8 cellular contexts compared by ENCODE assay signal in the genomic region with DNA sequence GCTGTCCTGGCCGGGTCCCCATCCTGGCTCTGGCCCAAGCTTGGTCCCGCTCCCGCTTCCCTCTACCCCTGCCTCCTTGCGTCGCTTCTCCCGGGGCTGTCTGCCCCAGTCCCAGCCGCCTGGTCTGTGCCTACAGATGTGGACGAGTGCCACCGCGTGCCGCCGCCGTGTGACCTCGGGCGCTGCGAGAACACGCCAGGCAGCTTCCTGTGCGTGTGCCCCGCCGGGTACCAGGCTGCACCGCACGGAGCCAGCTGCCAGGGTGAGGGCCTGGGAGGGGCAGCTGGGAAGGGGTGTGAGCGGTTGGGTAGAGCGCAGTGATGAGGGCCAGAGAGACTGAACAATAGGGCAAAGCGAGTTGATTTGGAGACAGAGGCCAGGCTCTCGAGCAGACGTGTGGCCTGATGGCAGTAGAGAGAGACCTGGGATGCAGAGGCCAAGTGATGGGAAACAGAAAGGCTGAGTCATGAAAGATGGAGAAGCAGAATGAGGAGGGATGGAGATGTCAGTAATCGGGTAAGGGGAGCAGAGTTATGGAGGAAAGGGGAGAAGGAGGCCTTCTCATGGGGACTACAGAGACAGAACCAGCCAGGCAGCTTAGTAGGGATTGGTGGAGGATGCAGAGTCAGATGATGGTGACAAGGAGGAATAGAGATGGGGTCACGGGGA. TPM values are rescaled to one million over a fixed set of nuclear protein-coding genes. Genes with fewer than 3 reads are reported as not detected.
DNase-seq lines count a peak whose midpoint lies in the region; ATAC-seq and TF ChIP-seq lines count a peak whose summit lies in the region.

No MANE protein-coding gene starts in this region.

- DNase-seq in GM12864 (ENCODE audit: low read depth) (no peak), SHP77 (lab: John Stamatoyannopoulos, UW) (peak; percentile 73 to 92), adrenal gland (peak; percentile 76 to 88 (median 86)), NCI-H2227 treated with DMSO at 0.1 percent for 48 hours (lab: John Stamatoyannopoulos, UW) (no peak)
- peak; percentile 64 to 68 for DNase-seq in stimulated activated CD4-positive, alpha-beta T cell treated with anti-CD3 and anti-CD28 coated beads, Interleukin-2, amount 100 ng/mL, for 24 hours

- H3K27ac ChIP-seq in adrenal gland, result peak overlapping the region; percentile 26 to 94 (median 88)

- TF ChIP-seq POLR2A in adrenal gland (IDR thresholded peaks at IDR 0.05), result peak in 1 of 2 donors; percentile 31

- TF ChIP-seq CTCF in GM12864 (IDR thresholded peaks at IDR 0.05; ENCODE audit: low read depth, low read length, missing control alignments) (no peak), adrenal gland (IDR thresholded peaks at IDR 0.05) (no peak)

- intact Hi-C loops in adrenal gland (cut with DNase I), result no loop called here

- H3K9me3 ChIP-seq in adrenal gland (replicated peaks in 1 of 3), result no peaks in the 10 kb centered on the region
- no peaks in the 10 kb centered on the region for H3K9me3 ChIP-seq in iPS-15b (ENCODE audit: control insufficient read depth, insufficient read depth, low read length)

- no peak for ATAC-seq in HG02973 (IDR thresholded peaks at IDR 0.05; ENCODE audit: unreplicated experiment)
- no peak for ATAC-seq in HG02798 (IDR thresholded peaks at IDR 0.05; ENCODE audit: poor library complexity, unreplicated experiment)

- WGBS in adrenal gland, 4 donors, result 22 to 30% (median 22%) methylated on average over 18 to 29 of the region's 29 CpGs

- H3K4me1 ChIP-seq in adrenal gland (replicated peaks in 1 of 2), result peaks cover 19 to 20% of the 10 kb centered on the region in 2 donors
- peaks cover 7% of the 10 kb centered on the region for H3K4me1 ChIP-seq in iPS-15b (ENCODE audit: control insufficient read depth, insufficient read depth, low read length)

- H3K4me3 ChIP-seq in GM12864 (ENCODE audit: low read depth, low read length), result peak overlapping the region; percentile 34
- peak overlapping the region in 1 of 4 donors; percentile 53 for H3K4me3 ChIP-seq in adrenal gland
- H3K4me3 ChIP-seq in iPS-15b (ENCODE audit: low read depth, low read length), result peak overlapping the region; percentile 69

- H3K36me3 ChIP-seq in adrenal gland (replicated peaks in 1 of 2) (no peaks in the 10 kb centered on the region), iPS-15b (ENCODE audit: control insufficient read depth, insufficient read depth, low read length) (no peaks in the 10 kb centered on the region)

- H3K9ac ChIP-seq in iPS-15b (ENCODE audit: low read depth, low read length), result no peak overlapping the region

- H3K27me3 ChIP-seq in adrenal gland (no peaks in the 10 kb centered on the region), iPS-15b (ENCODE audit: control insufficient read depth, insufficient read depth, low read length) (peaks cover 59% of the 10 kb centered on the region)

RNA-seq across cellular contexts. Expression of a gene that starts 9.4 kb away (rescaled TPM):
- 100 to 1,000 TPM in 6 of 8 donors, 10 to 100 TPM in 2; 46.7 to 205 (median 121) TPM for total RNA-seq in adrenal gland
- polyA plus RNA-seq in adrenal gland, result 100 to 1,000 TPM in 2 of 3 donors, 10 to 100 TPM in 1; 15.3 to 272 (median 142) TPM

RNA-seq across cellular contexts. Expression of a gene that starts 33.9 kb away (rescaled TPM):
- 10 to 100 TPM; 37.4 to 96.3 (median 51.6) TPM for total RNA-seq in adrenal gland
- polyA plus RNA-seq in adrenal gland, result 100 to 1,000 TPM in 2 of 3 donors, 10 to 100 TPM in 1; 17.8 to 157 (median 118) TPM

Comparison
In these comparisons a context has a peak if more than half of its experiments do, and no peak if none do; other contexts are left out.
1. DNase-seq: peak in SHP77 (2 of 2), adrenal gland (7 of 7) and stimulated activated CD4-positive, alpha-beta T cell treated with anti-CD3 and anti-CD28 coated beads, Interleukin-2, amount 100 ng/mL, for 24 hours (2 of 2); none in GM12864 (single experiment) and NCI-H2227 treated with DMSO at 0.1 percent for 48 hours (single experiment).